Comparison of ENCODE assay signal across 19 cellular contexts in the genomic region with DNA sequence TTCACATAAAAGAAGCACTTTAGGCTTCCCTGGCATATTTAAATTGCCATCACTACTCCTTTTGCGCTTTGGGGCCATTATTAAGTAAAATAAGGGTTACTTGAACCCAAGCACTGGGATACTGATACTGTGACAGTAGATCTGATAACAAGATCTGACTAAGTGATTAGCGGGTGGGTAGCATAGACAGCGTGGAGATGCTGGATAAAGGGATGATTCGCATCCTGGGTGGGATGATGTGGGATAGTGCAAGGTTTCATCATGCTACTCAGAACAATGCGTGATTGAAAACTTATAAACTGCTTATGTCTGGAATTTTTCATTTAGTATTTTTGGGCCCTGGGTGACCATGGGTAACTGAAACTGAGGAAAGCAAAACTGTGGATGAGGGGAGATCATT.
DNase-seq lines count a peak whose midpoint lies in the region; ATAC-seq and TF ChIP-seq lines count a peak whose summit lies in the region.
"Had no signal": no experiment of that assay in that cellular context is flagged by ENCODE, and none has a peak within 500 bp of the region (broad histone marks: within the 10 kb centered on the region; RNA-seq: fewer than 3 reads in every experiment).

No MANE protein-coding gene starts in this region.

- no peak overlapping the region for H3K4me3 ChIP-seq in OCI-LY3 (ENCODE audit: low read length)
- H3K4me3 ChIP-seq: upper lobe of left lung had no signal

- DNase-seq in natural killer cell treated with Interleukin-12 subunit alpha and Interleukin-12 subunit beta and Interleukin-15 and Interleukin-18, amount 100 ng/mL, for 72 hours (ENCODE audit: low spot score) = no peak
- no peak for DNase-seq in natural killer cell
- no peak for DNase-seq in activated T-helper 1 cell treated with anti-CD3 and anti-CD28 coated beads, Interleukin-12 subunit alpha, Interleukin-12 subunit beta, Interleukin-2, Interleukin-4 antibody, amounts not matched to agents 30 ng/mL and 10 ng/mL and 1 ng/mL, durations not matched to agents 14 hours and 24 hours and 36 hours (ENCODE audit: low spot score)
- DNase-seq: BE2C, Caco-2, dermis blood vessel endothelial cell, hypothalamus, Kasumi-1, NCI-H1092 treated with DMSO at 0.1 percent for 48 hours, NCI-H2107, NCI-H524 treated with DMSO at 0.1 percent for 48 hours, right cardiac atrium, SHP77, upper lobe of left lung had no signal

- H3K9me3 ChIP-seq in OCI-LY3 (ENCODE audit: insufficient read depth, low read length) = no peaks in the 10 kb centered on the region
- H3K9me3 ChIP-seq: BE2C, Caco-2, upper lobe of left lung had no signal

- no peaks in the 10 kb centered on the region for H3K27me3 ChIP-seq in OCI-LY3 (ENCODE audit: low read depth, low read length)
- H3K27me3 ChIP-seq: upper lobe of left lung had no signal

- peak in 1 of 2 donors; percentile 41 for ATAC-seq in natural killer cell treated with Interleukin-12 subunit alpha and Interleukin-12 subunit beta and Interleukin-15 and Interleukin-18, amount 100 ng/mL, for 72 hours
- no peak for ATAC-seq in natural killer cell
- no peak for ATAC-seq in HG02840 (IDR thresholded peaks at IDR 0.05; ENCODE audit: low FRiP score, unreplicated experiment)
- no peak for ATAC-seq in GM21526 (IDR thresholded peaks at IDR 0.05; ENCODE audit: low FRiP score, unreplicated experiment)
- ATAC-seq: right cardiac atrium had no signal

- peaks cover 17 to 42% of the 10 kb centered on the region in 2 donors for H3K4me1 Mint-ChIP-seq in natural killer cell treated with Interleukin-12 subunit alpha and Interleukin-12 subunit beta and Interleukin-15 and Interleukin-18, amount 100 ng/mL, for 72 hours (ENCODE audit: low read depth in 2 of 2)
- no peaks in the 10 kb centered on the region for H3K4me1 Mint-ChIP-seq in natural killer cell
- peaks cover 29% of the 10 kb centered on the region for H3K4me1 Mint-ChIP-seq in activated T-helper 1 cell treated with anti-CD3 and anti-CD28 coated beads, Interleukin-12 subunit alpha, Interleukin-12 subunit beta, Interleukin-2, Interleukin-4 antibody, amounts not matched to agents 30 ng/mL and 10 ng/mL and 1 ng/mL, durations not matched to agents 14 hours and 24 hours and 36 hours (ENCODE audit: low read depth)
- peaks cover 25% of the 10 kb centered on the region for H3K4me1 Mint-ChIP-seq in stimulated activated naive CD8-positive, alpha-beta T cell treated with anti-CD3 and anti-CD28 coated beads, Interleukin-15, Interleukin-2, amounts not matched to agents 100 ng/mL and 50 ng/mL, for 24 hours (ENCODE audit: low read depth)

- H3K9me3 Mint-ChIP-seq in natural killer cell treated with Interleukin-12 subunit alpha and Interleukin-12 subunit beta and Interleukin-15 and Interleukin-18, amount 100 ng/mL, for 72 hours = no peaks in the 10 kb centered on the region
- no peaks in the 10 kb centered on the region for H3K9me3 Mint-ChIP-seq in natural killer cell
- no peaks in the 10 kb centered on the region for H3K9me3 Mint-ChIP-seq in activated T-helper 1 cell treated with anti-CD3 and anti-CD28 coated beads, Interleukin-12 subunit alpha, Interleukin-12 subunit beta, Interleukin-2, Interleukin-4 antibody, amounts not matched to agents 30 ng/mL and 10 ng/mL and 1 ng/mL, durations not matched to agents 14 hours and 24 hours and 36 hours
- H3K9me3 Mint-ChIP-seq in stimulated activated naive CD8-positive, alpha-beta T cell treated with anti-CD3 and anti-CD28 coated beads, Interleukin-15, Interleukin-2, amounts not matched to agents 100 ng/mL and 50 ng/mL, for 24 hours = no peaks in the 10 kb centered on the region
- H3K9me3 Mint-ChIP-seq: T-helper 1 cell treated with Interleukin-12 subunit alpha and Interleukin-12 subunit beta and Interleukin-4 antibody, amounts not matched to agents 30 μg/mL and 1 μg/mL, for 36 hours had no signal

- no peak overlapping the region for H3K27ac ChIP-seq in OCI-LY3 (ENCODE audit: low read length)
- H3K27ac ChIP-seq: upper lobe of left lung had no signal

- H3K4me2 ChIP-seq in OCI-LY3 (ENCODE audit: low read length) = peak overlapping the region; percentile 17; the same call in 1 of the 2 replicates

- no peaks in the 10 kb centered on the region for H4K20me1 ChIP-seq in OCI-LY3 (ENCODE audit: insufficient read depth, low read length)

- H3K36me3 ChIP-seq in OCI-LY3 (replicated peaks; ENCODE audit: low read depth, low read length) = no peaks in the 10 kb centered on the region
- H3K36me3 ChIP-seq: BE2C, upper lobe of left lung had no signal

- H3K79me2 ChIP-seq in OCI-LY3 (ENCODE audit: low read length) = no peaks in the 10 kb centered on the region

- peaks cover 0 to 9% of the 10 kb centered on the region in 2 donors for H3K27me3 Mint-ChIP-seq in natural killer cell treated with Interleukin-12 subunit alpha and Interleukin-12 subunit beta and Interleukin-15 and Interleukin-18, amount 100 ng/mL, for 72 hours
- no peaks in the 10 kb centered on the region for H3K27me3 Mint-ChIP-seq in natural killer cell (ENCODE audit: low read depth in 2 of 2)
- no peaks in the 10 kb centered on the region for H3K27me3 Mint-ChIP-seq in activated T-helper 1 cell treated with anti-CD3 and anti-CD28 coated beads, Interleukin-12 subunit alpha, Interleukin-12 subunit beta, Interleukin-2, Interleukin-4 antibody, amounts not matched to agents 30 ng/mL and 10 ng/mL and 1 ng/mL, durations not matched to agents 14 hours and 24 hours and 36 hours (ENCODE audit: insufficient read depth)
- H3K27me3 Mint-ChIP-seq in stimulated activated naive CD8-positive, alpha-beta T cell treated with anti-CD3 and anti-CD28 coated beads, Interleukin-15, Interleukin-2, amounts not matched to agents 100 ng/mL and 50 ng/mL, for 24 hours = no peaks in the 10 kb centered on the region

- peak overlapping the region; percentile 24 to 53 for H3K27ac Mint-ChIP-seq in natural killer cell treated with Interleukin-12 subunit alpha and Interleukin-12 subunit beta and Interleukin-15 and Interleukin-18, amount 100 ng/mL, for 72 hours
- no peak overlapping the region for H3K27ac Mint-ChIP-seq in natural killer cell
- H3K27ac Mint-ChIP-seq in activated T-helper 1 cell treated with anti-CD3 and anti-CD28 coated beads, Interleukin-12 subunit alpha, Interleukin-12 subunit beta, Interleukin-2, Interleukin-4 antibody, amounts not matched to agents 30 ng/mL and 10 ng/mL and 1 ng/mL, durations not matched to agents 14 hours and 24 hours and 36 hours = peak overlapping the region; percentile 42
- peak overlapping the region; percentile 80 for H3K27ac Mint-ChIP-seq in stimulated activated naive CD8-positive, alpha-beta T cell treated with anti-CD3 and anti-CD28 coated beads, Interleukin-15, Interleukin-2, amounts not matched to agents 100 ng/mL and 50 ng/mL, for 24 hours
- H3K27ac Mint-ChIP-seq: T-helper 1 cell treated with Interleukin-12 subunit alpha and Interleukin-12 subunit beta and Interleukin-4 antibody, amounts not matched to agents 30 μg/mL and 1 μg/mL, for 36 hours had no signal

- H3K36me3 Mint-ChIP-seq in natural killer cell treated with Interleukin-12 subunit alpha and Interleukin-12 subunit beta and Interleukin-15 and Interleukin-18, amount 100 ng/mL, for 72 hours = no peaks in the 10 kb centered on the region
- no peaks in the 10 kb centered on the region for H3K36me3 Mint-ChIP-seq in natural killer cell
- H3K36me3 Mint-ChIP-seq in activated T-helper 1 cell treated with anti-CD3 and anti-CD28 coated beads, Interleukin-12 subunit alpha, Interleukin-12 subunit beta, Interleukin-2, Interleukin-4 antibody, amounts not matched to agents 30 ng/mL and 10 ng/mL and 1 ng/mL, durations not matched to agents 14 hours and 24 hours and 36 hours (ENCODE audit: low read depth) = peaks cover 22% of the 10 kb centered on the region
- no peaks in the 10 kb centered on the region for H3K36me3 Mint-ChIP-seq in stimulated activated naive CD8-positive, alpha-beta T cell treated with anti-CD3 and anti-CD28 coated beads, Interleukin-15, Interleukin-2, amounts not matched to agents 100 ng/mL and 50 ng/mL, for 24 hours (ENCODE audit: low read depth)

- no peak overlapping the region for H2AFZ ChIP-seq in OCI-LY3 (ENCODE audit: low read depth, low read length)

- H3K4me1 ChIP-seq in OCI-LY3 (ENCODE audit: low read length) = peaks cover 15% of the 10 kb centered on the region
- H3K4me1 ChIP-seq: BE2C, Caco-2, upper lobe of left lung had no signal

- no peak overlapping the region for H3K9ac ChIP-seq in OCI-LY3 (ENCODE audit: low read length)

- intact Hi-C loops in natural killer cell (cut with micrococcal nuclease) = no loop called here
- intact Hi-C loops in activated T-helper 1 cell treated with anti-CD3 and anti-CD28 coated beads, Interleukin-12 subunit alpha, Interleukin-12 subunit beta, Interleukin-2, Interleukin-4 antibody, amounts not matched to agents 30 ng/mL and 10 ng/mL and 1 ng/mL, durations not matched to agents 14 hours and 24 hours and 36 hours (cut with micrococcal nuclease) = loop anchor here (1.0 kb wide), 4 partner anchors 10 to 57 kb away; no protein-coding TSS in a partner anchor

- TF ChIP-seq CTCF in natural killer cell (IDR thresholded peaks at IDR 0.05) = no peak
- no peak for TF ChIP-seq CTCF in OCI-LY3 (IDR thresholded peaks at IDR 0.05; ENCODE audit: low read depth, low read length)

- no peak overlapping the region for H3K4me3 Mint-ChIP-seq in natural killer cell treated with Interleukin-12 subunit alpha and Interleukin-12 subunit beta and Interleukin-15 and Interleukin-18, amount 100 ng/mL, for 72 hours
- H3K4me3 Mint-ChIP-seq in natural killer cell = no peak overlapping the region
- no peak overlapping the region for H3K4me3 Mint-ChIP-seq in activated T-helper 1 cell treated with anti-CD3 and anti-CD28 coated beads, Interleukin-12 subunit alpha, Interleukin-12 subunit beta, Interleukin-2, Interleukin-4 antibody, amounts not matched to agents 30 ng/mL and 10 ng/mL and 1 ng/mL, durations not matched to agents 14 hours and 24 hours and 36 hours
- H3K4me3 Mint-ChIP-seq in stimulated activated naive CD8-positive, alpha-beta T cell treated with anti-CD3 and anti-CD28 coated beads, Interleukin-15, Interleukin-2, amounts not matched to agents 100 ng/mL and 50 ng/mL, for 24 hours = no peak overlapping the region
- H3K4me3 Mint-ChIP-seq: T-helper 1 cell treated with Interleukin-12 subunit alpha and Interleukin-12 subunit beta and Interleukin-4 antibody, amounts not matched to agents 30 μg/mL and 1 μg/mL, for 36 hours had no signal

Comparison
In these comparisons a context has a peak if more than half of its experiments do, and no peak if none do; other contexts are left out.
1. H3K27ac Mint-ChIP-seq: peak in natural killer cell treated with Interleukin-12 subunit alpha and Interleukin-12 subunit beta and Interleukin-15 and Interleukin-18, amount 100 ng/mL, for 72 hours (2 of 2), activated T-helper 1 cell treated with anti-CD3 and anti-CD28 coated beads, Interleukin-12 subunit alpha, Interleukin-12 subunit beta, Interleukin-2, Interleukin-4 antibody, amounts not matched to agents 30 ng/mL and 10 ng/mL and 1 ng/mL, durations not matched to agents 14 hours and 24 hours and 36 hours (single experiment) and stimulated activated naive CD8-positive, alpha-beta T cell treated with anti-CD3 and anti-CD28 coated beads, Interleukin-15, Interleukin-2, amounts not matched to agents 100 ng/mL and 50 ng/mL, for 24 hours (single experiment); none in natural killer cell (0 of 2).